In genomic region chr22:37050913-37051628, GRCh38 we compare ENCODE assay signal across 9 cellular contexts. TPM values are rescaled to one million over a fixed set of nuclear protein-coding genes. Genes with fewer than 3 reads are reported as not detected.
DNase-seq lines count a peak whose midpoint lies in the region; ATAC-seq and TF ChIP-seq lines count a peak whose summit lies in the region.
"Had no signal": no experiment of that assay in that cellular context is flagged by ENCODE, and none has a peak within 500 bp of the region (broad histone marks: within the 10 kb centered on the region; RNA-seq: fewer than 3 reads in every experiment).

No MANE protein-coding gene starts in this region.

- H3K27ac ChIP-seq in SK-N-SH (ENCODE audit: low read depth in 2 of 2, low read length in 1 of 2), result no peak overlapping the region

- no peaks in the 10 kb centered on the region for H3K9me2 ChIP-seq in SK-N-SH

- H3K27me3 ChIP-seq in SK-N-SH (ENCODE audit: insufficient read depth) (no peaks in the 10 kb centered on the region), iPS-15b (ENCODE audit: control insufficient read depth, insufficient read depth, low read length) (peaks cover 4% of the 10 kb centered on the region)

- H3K4me1 ChIP-seq in SK-N-SH (ENCODE audit: control insufficient read depth in 1 of 2, insufficient read depth in 2 of 2, low read depth in 1 of 2, low read length in 1 of 2), result peaks cover 0 to 10% of the 10 kb centered on the region in 2 experiments; a peak in 1 of 4 replicates
- no peaks in the 10 kb centered on the region for H3K4me1 ChIP-seq in iPS-15b (ENCODE audit: control insufficient read depth, insufficient read depth, low read length)

- H4K20me1 ChIP-seq in SK-N-SH (ENCODE audit: insufficient read depth), result no peaks in the 10 kb centered on the region

- H3K9ac ChIP-seq in SK-N-SH (no peak overlapping the region; the same call in 1 of the 2 replicates), iPS-15b (ENCODE audit: low read depth, low read length) (no peak overlapping the region)

- H3F3A ChIP-seq in SK-N-SH (replicated peaks; ENCODE audit: insufficient read depth), result no peaks in the 10 kb centered on the region

- no peak overlapping the region for H2AFZ ChIP-seq in SK-N-SH (ENCODE audit: low read depth)

- no peaks in the 10 kb centered on the region for H3K27me3 Mint-ChIP-seq in activated CD8-positive, alpha-beta T cell treated with anti-CD3 and anti-CD28 coated beads for 36 hours
- H3K27me3 Mint-ChIP-seq in stimulated activated naive CD8-positive, alpha-beta T cell treated with anti-CD3 and anti-CD28 coated beads, Interleukin-15, amount 100 ng/mL, for 72 hours, result no peaks in the 10 kb centered on the region

- H3K4me3 Mint-ChIP-seq in activated CD8-positive, alpha-beta T cell treated with anti-CD3 and anti-CD28 coated beads for 36 hours, result peak overlapping the region; percentile 79
- peak overlapping the region; percentile 83 to 87 for H3K4me3 Mint-ChIP-seq in stimulated activated naive CD8-positive, alpha-beta T cell treated with anti-CD3 and anti-CD28 coated beads, Interleukin-15, amount 100 ng/mL, for 72 hours

- DNase-seq in SK-N-SH, result no peak
- no peak for DNase-seq in activated CD8-positive, alpha-beta T cell treated with anti-CD3 and anti-CD28 coated beads for 36 hours
- DNase-seq in stimulated activated naive CD8-positive, alpha-beta T cell treated with anti-CD3 and anti-CD28 coated beads, Interleukin-15, amount 100 ng/mL, for 72 hours, result no peak
- DNase-seq in GM19240 (ENCODE audit: insufficient read length, low spot score), result no peak
- no peak for DNase-seq in NCI-H510A (lab: John Stamatoyannopoulos, UW)
- no peak for DNase-seq in midbrain (lab: John Stamatoyannopoulos, UW)

- CTCF ChIA-PET in SK-N-SH (lab: Yijun Ruan, JAX), result interaction anchor here (0.6 to 1.6 kb wide), 2 partner anchors 8 to 27 kb away, joined by 3 to 5 read pairs; no protein-coding TSS in a partner anchor
- CTCF ChIA-PET in activated CD8-positive, alpha-beta T cell treated with anti-CD3 and anti-CD28 coated beads for 36 hours (lab: Charles Lee), result interaction anchor here (1.0 to 3.8 kb wide), 3 partner anchors 10 to 149 kb away, joined by 3 to 18 read pairs (median 4); no protein-coding TSS in a partner anchor

- WGBS in SK-N-SH (ENCODE audit: low lambda C conversion rate), result 49% methylated on average over 15 of the region's 22 CpGs

- TF ChIP-seq RAD21 in SK-N-SH (IDR thresholded peaks at IDR 0.05; ENCODE audit: low read length), result no peak

- H3K4me3 ChIP-seq in SK-N-SH (ENCODE audit: low read depth in 2 of 2, low read length in 1 of 2), result peak overlapping the region; percentile 84 to 88; a peak in 3 of 4 replicates
- peak overlapping the region; percentile 79 for H3K4me3 ChIP-seq in iPS-15b (ENCODE audit: low read depth, low read length)

- H3K4me1 Mint-ChIP-seq in activated CD8-positive, alpha-beta T cell treated with anti-CD3 and anti-CD28 coated beads for 36 hours (ENCODE audit: low read depth), result peaks cover 15% of the 10 kb centered on the region
- peaks cover 20% of the 10 kb centered on the region for H3K4me1 Mint-ChIP-seq in stimulated activated naive CD8-positive, alpha-beta T cell treated with anti-CD3 and anti-CD28 coated beads, Interleukin-15, amount 100 ng/mL, for 72 hours

- peaks cover under 1% of the 10 kb centered on the region for H3K36me3 Mint-ChIP-seq in activated CD8-positive, alpha-beta T cell treated with anti-CD3 and anti-CD28 coated beads for 36 hours (ENCODE audit: low read depth)

- H3K36me3 ChIP-seq in SK-N-SH (replicated peaks in 1 of 2; ENCODE audit: control insufficient read depth in 1 of 2, insufficient read depth in 2 of 2, low read length in 1 of 2), result peaks cover 0 to 23% of the 10 kb centered on the region in 2 experiments
- peaks cover 4% of the 10 kb centered on the region for H3K36me3 ChIP-seq in iPS-15b (ENCODE audit: control insufficient read depth, insufficient read depth, low read length)

- intact Hi-C loops in activated CD8-positive, alpha-beta T cell treated with anti-CD3 and anti-CD28 coated beads for 36 hours (cut with micrococcal nuclease), result no loop called here

- H3K9me3 ChIP-seq in SK-N-SH (no peaks in the 10 kb centered on the region), iPS-15b (ENCODE audit: control insufficient read depth, insufficient read depth, low read length) (no peaks in the 10 kb centered on the region)

- no peak for ATAC-seq in SK-N-SH treated with all-trans-retinoic acid at 6 μM for 48 hours
- no peak for ATAC-seq in activated CD8-positive, alpha-beta T cell treated with anti-CD3 and anti-CD28 coated beads for 36 hours
- ATAC-seq in stimulated activated naive CD8-positive, alpha-beta T cell treated with anti-CD3 and anti-CD28 coated beads, Interleukin-15, amount 100 ng/mL, for 72 hours, result no peak

- H3K4me2 ChIP-seq in SK-N-SH, result peak overlapping the region; percentile 95; the same call in 1 of the 2 replicates

- no peak for TF ChIP-seq CTCF in SK-N-SH (IDR thresholded peaks at IDR 0.05)
- TF ChIP-seq CTCF in activated CD8-positive, alpha-beta T cell treated with anti-CD3 and anti-CD28 coated beads for 36 hours (IDR thresholded peaks at IDR 0.05), result no peak

- H3K79me2 ChIP-seq in SK-N-SH (ENCODE audit: insufficient read depth), result peaks cover 16% of the 10 kb centered on the region; the same call in 1 of the 2 replicates

- no peak for TF ChIP-seq EP300 in SK-N-SH (IDR thresholded peaks at IDR 0.05; ENCODE audit: borderline replicate concordance in 1 of 2, low read depth in 1 of 2, low read length in 1 of 2)

- no peaks in the 10 kb centered on the region for H3K9me3 Mint-ChIP-seq in activated CD8-positive, alpha-beta T cell treated with anti-CD3 and anti-CD28 coated beads for 36 hours
- no peaks in the 10 kb centered on the region for H3K9me3 Mint-ChIP-seq in stimulated activated naive CD8-positive, alpha-beta T cell treated with anti-CD3 and anti-CD28 coated beads, Interleukin-15, amount 100 ng/mL, for 72 hours

- POLR2A ChIA-PET in SK-N-SH (lab: Yijun Ruan, JAX), result interaction anchor here (1.0 to 1.5 kb wide), 4 partner anchors 10 to 33 kb away, joined by 3 to 4 read pairs (median 4); partner anchors contain the start of gene TST
- POLR2A ChIA-PET in activated CD8-positive, alpha-beta T cell treated with anti-CD3 and anti-CD28 coated beads for 36 hours (lab: Charles Lee), result interaction anchor here (0.8 to 1.4 kb wide), 3 partner anchors 13 to 75 kb away, joined by 3 read pairs; no protein-coding TSS in a partner anchor

- peak overlapping the region; percentile 38 for H3K27ac Mint-ChIP-seq in activated CD8-positive, alpha-beta T cell treated with anti-CD3 and anti-CD28 coated beads for 36 hours
- no peak overlapping the region for H3K27ac Mint-ChIP-seq in stimulated activated naive CD8-positive, alpha-beta T cell treated with anti-CD3 and anti-CD28 coated beads, Interleukin-15, amount 100 ng/mL, for 72 hours

TF ChIP-seq in SK-N-SH, 30 proteins besides CTCF, POLR2A, EP300 and RAD21:
- TF ChIP-seq CHD2 (IDR thresholded peaks at IDR 0.05; ENCODE audit: low read length, partially characterized antibody) (no peak), NRF1 (IDR thresholded peaks at IDR 0.05; ENCODE audit: low read depth, low read length) (0 out of 2 replicates have a peak, but pooled peaks have one; percentile 1), POLR2AphosphoS5 (IDR thresholded peaks at IDR 0.05; ENCODE audit: low read depth, low read length) (no peak), NFIC (IDR thresholded peaks at IDR 0.05; ENCODE audit: borderline replicate concordance) (no peak), RCOR1 (IDR thresholded peaks at IDR 0.05; ENCODE audit: low read length) (no peak)

TF ChIP-seq in SK-N-SH treated with all-trans-retinoic acid at 6 μM for 48 hours, 23 proteins besides CTCF, POLR2A, EP300 and RAD21:
- TF ChIP-seq PPARA (CRISPR knock-in tag; IDR thresholded peaks at IDR 0.05; ENCODE audit: borderline replicate concordance), result no peak
- no peak for TF ChIP-seq ZNF565 (CRISPR knock-in tag; conservative IDR thresholded peaks at IDR 0.05; ENCODE audit: low read depth)
- TF ChIP-seq SNAI2 (CRISPR knock-in tag; IDR thresholded peaks at IDR 0.05), result no peak
- TF ChIP-seq TOX (CRISPR knock-in tag; IDR thresholded peaks at IDR 0.05; ENCODE audit: borderline replicate concordance), result no peak
TF ChIP-seq in SK-N-SH treated with all-trans-retinoic acid at 6 μM for 48 hours: peak in this region for 0.

RNA-seq across cellular contexts. Expression of gene KCTD17, which starts 0.5 kb away (rescaled TPM):
- polyA plus RNA-seq in SK-N-SH (2012; rRNA removed), result 57.8 and 68.3 TPM in 2 replicates
- 25.4 and 36.9 TPM in 2 replicates for polyA plus RNA-seq in SK-N-SH (2012; cell fraction: cytosol; rRNA removed)
- 70.6 and 91.3 TPM in 2 replicates for polyA plus RNA-seq in SK-N-SH (2012; cell fraction: nucleus; rRNA removed)
- total RNA-seq in activated CD8-positive, alpha-beta T cell treated with anti-CD3 and anti-CD28 coated beads for 36 hours, result 10 to 100 TPM; 30.3 to 30.6 TPM

RNA-seq across cellular contexts. Expression of gene MPST, which starts 31.5 kb away (rescaled TPM):
- 45.0 and 60.4 TPM in 2 replicates for polyA plus RNA-seq in SK-N-SH (2012; rRNA removed)
- polyA plus RNA-seq in SK-N-SH (2012; cell fraction: cytosol; rRNA removed), result 29.7 and 48.7 TPM in 2 replicates
- polyA plus RNA-seq in SK-N-SH (2012; cell fraction: nucleus; rRNA removed), result 58.1 and 89.1 TPM in 2 replicates
- total RNA-seq in activated CD8-positive, alpha-beta T cell treated with anti-CD3 and anti-CD28 coated beads for 36 hours, result 1 to 10 TPM; 8.5 to 9.1 TPM

RNA-seq across cellular contexts. Expression of gene TST, which starts 31.8 kb away (rescaled TPM):
- 47.6 and 49.4 TPM in 2 replicates for polyA plus RNA-seq in SK-N-SH (2012; rRNA removed)
- polyA plus RNA-seq in SK-N-SH (2012; cell fraction: cytosol; rRNA removed), result 23.5 and 33.3 TPM in 2 replicates
- 28.9 and 41.6 TPM in 2 replicates for polyA plus RNA-seq in SK-N-SH (2012; cell fraction: nucleus; rRNA removed)
- 1 to 10 TPM; 1.2 to 1.8 TPM for total RNA-seq in activated CD8-positive, alpha-beta T cell treated with anti-CD3 and anti-CD28 coated beads for 36 hours

RNA-seq across cellular contexts. Expression of gene TMPRSS6, which starts 58.4 kb away (rescaled TPM):
- polyA plus RNA-seq in SK-N-SH (2012; rRNA removed), result not detected in 2 replicates
- 0.01 TPM in 1 of 2 replicates, not detected in the other for polyA plus RNA-seq in SK-N-SH (2012; cell fraction: cytosol; rRNA removed)
- not detected in 2 replicates for polyA plus RNA-seq in SK-N-SH (2012; cell fraction: nucleus; rRNA removed)
- 10 to 100 TPM; 11.3 to 12.4 TPM for total RNA-seq in activated CD8-positive, alpha-beta T cell treated with anti-CD3 and anti-CD28 coated beads for 36 hours
- total RNA-seq: dermis microvascular lymphatic vessel endothelial cell had no signal
